20 cellular contexts compared by ENCODE assay signal in genomic region chr1:52944566-52944965, GRCh38.
"Had no signal": no experiment of that assay in that cellular context is flagged by ENCODE, and none has a peak within 500 bp of the region (broad histone marks: within the 10 kb centered on the region; RNA-seq: fewer than 3 reads in every experiment).

No MANE protein-coding gene starts in this region.

- H3K9me2 ChIP-seq: SK-N-SH had no signal

- H3K4me1 Mint-ChIP-seq: T-cell had no signal

- H3K4me3 Mint-ChIP-seq: T-cell had no signal

- ATAC-seq: Panc1, T-cell had no signal

- H3K9ac ChIP-seq: SK-N-SH had no signal

- DNase-seq: Karpas-422, KG1, MM.1S, NCI-H1092 treated with DMSO at 0.1 percent for 48 hours, NCI-H1436, NCI-H187, NCI-H2029, NCI-H2081 treated with DMSO at 0.1 percent for 48 hours, NCI-H2171, NCI-H226, NCI-H446, NCI-H510A, NCI-H524 treated with DMSO at 0.1 percent for 48 hours, NCI-H774, SHP77, SK-N-SH, SW 1271, T-cell had no signal

- H3K9me3 Mint-ChIP-seq: T-cell had no signal

- H3K27ac Mint-ChIP-seq: T-cell had no signal

- H3K9me3 ChIP-seq: SK-N-SH had no signal

- H3K27me3 Mint-ChIP-seq: T-cell had no signal

- H3K27ac ChIP-seq: RWPE1 had no signal

- H3K4me2 ChIP-seq: SK-N-SH had no signal
